In the genomic region with DNA sequence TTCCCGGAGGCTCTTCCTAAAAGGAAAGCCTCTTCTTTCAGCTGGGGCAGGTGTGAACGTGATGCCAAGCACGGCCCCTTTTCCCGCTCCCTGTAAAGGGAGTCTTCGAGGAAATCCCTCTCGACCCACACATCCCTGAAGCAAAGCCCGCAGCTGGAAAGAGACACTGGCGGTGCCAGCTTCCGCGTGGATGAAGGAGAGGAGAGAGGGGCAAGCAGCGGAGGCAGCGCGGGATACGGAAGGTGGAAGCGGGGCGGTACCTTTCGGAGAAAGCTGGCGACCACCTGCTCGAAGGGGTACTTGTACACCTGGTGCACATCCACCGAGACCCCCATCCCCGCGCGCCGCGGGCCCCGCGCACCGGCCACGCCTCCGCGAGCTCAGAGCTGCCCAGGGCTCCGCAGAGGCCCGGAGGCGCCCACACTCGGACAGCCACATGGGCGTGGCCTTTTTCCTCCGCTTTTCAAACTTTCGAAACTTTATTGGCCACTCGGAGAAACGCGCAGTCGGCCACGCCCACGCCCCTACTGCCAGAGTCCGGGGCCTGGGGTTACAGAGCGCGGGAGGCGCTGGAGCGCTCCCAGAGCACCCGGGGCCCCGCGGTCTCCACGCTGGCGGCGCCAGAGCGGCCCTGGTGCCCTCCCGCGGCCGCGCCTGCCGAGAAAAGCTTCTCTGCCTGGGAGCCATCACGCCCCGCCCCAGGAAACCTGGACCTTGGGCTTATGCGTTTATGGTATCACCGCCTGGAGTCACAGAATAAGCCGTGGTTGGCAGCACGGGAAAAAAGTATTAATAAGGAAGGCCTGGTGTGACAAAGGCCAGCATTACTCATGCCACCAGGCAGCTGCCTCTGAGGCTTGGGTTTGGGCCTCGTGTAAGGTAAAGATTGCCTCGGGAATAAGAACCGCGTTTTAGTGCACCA, we compare ENCODE assay signal across 8 cellular contexts. TPM values are rescaled to one million over a fixed set of nuclear protein-coding genes. Genes with fewer than 3 reads are reported as not detected.
DNase-seq lines count a peak whose midpoint lies in the region; ATAC-seq, FAIRE-seq and TF ChIP-seq lines count a peak whose summit lies in the region.

Gene PRELID2, minus strand, starts transcription at position 426 of the 922 bp plus-strand sequence. Its CDS starts 91 bp downstream, at position 335.

- no peaks in the 10 kb centered on the region for H3K9me3 Mint-ChIP-seq in activated CD4-positive, alpha-beta memory T cell treated with anti-CD3 and anti-CD28 coated beads for 36 hours

- H3K18ac ChIP-seq in mesendoderm (ENCODE audit: low read length) = peak within 1 kb of the TSS; percentile 14

- peaks cover 7% of the 10 kb centered on the region for H3K27me3 Mint-ChIP-seq in activated CD4-positive, alpha-beta memory T cell treated with anti-CD3 and anti-CD28 coated beads for 36 hours

- H3K4me2 ChIP-seq in endothelial cell of umbilical vein (ENCODE audit: insufficient read depth, low read length) (peak within 1 kb of the TSS; percentile 88), mesendoderm (ENCODE audit: low read length) (peak within 1 kb of the TSS; percentile 90)

- TF ChIP-seq CTCF in AG10803 (conservative IDR thresholded peaks at IDR 0.05; ENCODE audit: low read length) = no peak
- TF ChIP-seq CTCF in endothelial cell of umbilical vein (IDR thresholded peaks at IDR 0.05; ENCODE audit: extremely low read depth in 1 of 2, insufficient read depth in 1 of 2, low read depth in 1 of 2, low read length in 2 of 2) = no peak

- H3K9ac ChIP-seq in endothelial cell of umbilical vein (replicated peaks; ENCODE audit: extremely low read depth, insufficient read depth, low read length) (peak within 1 kb of the TSS; percentile 66), mesendoderm (ENCODE audit: low read length) (peak within 1 kb of the TSS; percentile 69)

- intact Hi-C loops in activated CD4-positive, alpha-beta memory T cell treated with anti-CD3 and anti-CD28 coated beads for 36 hours (cut with micrococcal nuclease) = loop anchor here (2.0 to 10.0 kb wide), 4 partner anchors 38 to 610 kb away; partner anchors contain the start of genes RBM27, SH3RF2 and TCERG1
- intact Hi-C loops in endothelial cell of umbilical vein (cut with micrococcal nuclease) = loop anchor here (1.0 to 5.0 kb wide), 4 partner anchors 102 to 592 kb away; partner anchors contain the start of gene SH3RF2

- H2AK5ac ChIP-seq in mesendoderm (ENCODE audit: low read length) = no peak within 1 kb of the TSS

- H4K8ac ChIP-seq in mesendoderm (ENCODE audit: low read depth, low read length) = no peak within 1 kb of the TSS

- no peak within 1 kb of the TSS for H3K27ac Mint-ChIP-seq in activated CD4-positive, alpha-beta memory T cell treated with anti-CD3 and anti-CD28 coated beads for 36 hours

- TSS peak; percentile 84 for BruUV-seq in endothelial cell of umbilical vein (replicated peaks; lab: Mats Ljungman, UMichigan)

- H3K36me3 Mint-ChIP-seq in activated CD4-positive, alpha-beta memory T cell treated with anti-CD3 and anti-CD28 coated beads for 36 hours = no peaks in the 10 kb centered on the region

- H3K4ac ChIP-seq in mesendoderm (ENCODE audit: low read depth, low read length) = no peak within 1 kb of the TSS

- FAIRE-seq in endothelial cell of umbilical vein (lab: Jason Lieb, UNC) = peak; percentile 91

- WGBS in mesendoderm (ENCODE audit: extremely low coverage, insufficient coverage, low lambda C conversion rate) = no CpG with 5 or more reads among the region's 71 CpGs

- H2BK5ac ChIP-seq in mesendoderm (ENCODE audit: low read length) = no peak within 1 kb of the TSS

- H4K20me1 ChIP-seq in endothelial cell of umbilical vein (replicated peaks; ENCODE audit: control insufficient read depth, extremely low read depth, insufficient read depth, low read length) = no peaks in the 10 kb centered on the region

- dilution Hi-C loops in endothelial cell of umbilical vein (cut with MboI; ENCODE audit: extremely low pct_ligation_motif_present, low sequenced_read_pairs) = no loop called here

- H2AFZ ChIP-seq in endothelial cell of umbilical vein (ENCODE audit: low read depth, low read length) = peak within 1 kb of the TSS; percentile 76

- H3K79me2 ChIP-seq in endothelial cell of umbilical vein (ENCODE audit: control insufficient read depth, insufficient read depth, low read length) (peaks cover 14% of the 10 kb centered on the region), mesendoderm (ENCODE audit: control insufficient read depth, insufficient read depth, low read length) (no peaks in the 10 kb centered on the region)

- H3K79me1 ChIP-seq in mesendoderm (ENCODE audit: low read length) = no peaks in the 10 kb centered on the region

- POLR2A ChIA-PET in activated CD4-positive, alpha-beta memory T cell treated with anti-CD3 and anti-CD28 coated beads for 36 hours (lab: Charles Lee) = interaction anchor here (0.5 kb wide), 1 partner anchor 21 kb away, joined by 4 read pairs; no protein-coding TSS in a partner anchor
- POLR2A ChIA-PET in endothelial cell of umbilical vein (lab: Charles Lee) = interaction anchor here (0.7 kb wide), 1 partner anchor 139 kb away, joined by 4 read pairs; no protein-coding TSS in a partner anchor

- H3K23ac ChIP-seq in mesendoderm (ENCODE audit: low read length) = no peak within 1 kb of the TSS

- CTCF ChIA-PET in activated CD4-positive, alpha-beta memory T cell treated with anti-CD3 and anti-CD28 coated beads for 36 hours (lab: Charles Lee) = interaction anchor here (0.6 to 4.6 kb wide), 4 partner anchors 9 to 1631 kb away, joined by 3 to 32 read pairs (median 3); no protein-coding TSS in a partner anchor
- CTCF ChIA-PET in endothelial cell of umbilical vein (lab: Charles Lee) = interaction anchor here (0.7 to 3.5 kb wide), 13 partner anchors 9 to 1632 kb away, joined by 3 to 21 read pairs (median 6); no protein-coding TSS in a partner anchor

- H3K4me1 ChIP-seq in endothelial cell of umbilical vein (ENCODE audit: control insufficient read depth, extremely low read depth, insufficient read depth, low read length) = peaks cover 26% of the 10 kb centered on the region
- peaks cover 3% of the 10 kb centered on the region for H3K4me1 ChIP-seq in mesendoderm (ENCODE audit: control insufficient read depth, low read depth, low read length)

- H3K9me3 ChIP-seq in endothelial cell of umbilical vein (replicated peaks; ENCODE audit: control insufficient read depth, insufficient read depth, low read length) = no peaks in the 10 kb centered on the region

- peak; percentile 81 for DNase-seq in AG10803 (ENCODE audit: low read depth)
- DNase-seq in NCI-H524 (lab: John Stamatoyannopoulos, UW) = peak; percentile 73 to 90
- DNase-seq in activated CD4-positive, alpha-beta memory T cell treated with anti-CD3 and anti-CD28 coated beads for 36 hours = peak; percentile 76
- DNase-seq in endothelial cell of umbilical vein (ENCODE audit: low read depth, low spot score) = peak; percentile 87
- peak; percentile 94 for DNase-seq in mesendoderm
- peak; percentile 4 for DNase-seq in stimulated activated CD8-positive, alpha-beta memory T cell treated with anti-CD3 and anti-CD28 coated beads, Interleukin-12 subunit alpha, Interleukin-12 subunit beta, amount 100 ng/mL, for 1 hour (ENCODE audit: low read depth)

- H4K5ac ChIP-seq in mesendoderm (ENCODE audit: low read length) = no peak within 1 kb of the TSS

- H3K9me1 ChIP-seq in endothelial cell of umbilical vein (replicated peaks; ENCODE audit: control insufficient read depth, extremely low read depth, insufficient read depth, low read length) = no peaks in the 10 kb centered on the region

- H3K4me3 Mint-ChIP-seq in activated CD4-positive, alpha-beta memory T cell treated with anti-CD3 and anti-CD28 coated beads for 36 hours = peak within 1 kb of the TSS; percentile 53

- TF ChIP-seq POLR2A in endothelial cell of umbilical vein (IDR thresholded peaks at IDR 0.05; ENCODE audit: low read depth, low read length) = peak; percentile 43

- no peak within 1 kb of the TSS for H2BK120ac ChIP-seq in mesendoderm (ENCODE audit: low read depth, low read length)

- peaks cover 11% of the 10 kb centered on the region for H3K4me1 Mint-ChIP-seq in activated CD4-positive, alpha-beta memory T cell treated with anti-CD3 and anti-CD28 coated beads for 36 hours (ENCODE audit: low read depth)

- H3K27ac ChIP-seq in endothelial cell of umbilical vein (ENCODE audit: insufficient read depth, low read depth, low read length) (peak within 1 kb of the TSS; percentile 65), mesendoderm (ENCODE audit: low read depth, low read length) (no peak within 1 kb of the TSS)

- no peaks in the 10 kb centered on the region for H3K27me3 ChIP-seq in endothelial cell of umbilical vein (ENCODE audit: control insufficient read depth in 2 of 2, insufficient read depth in 2 of 2, low read length in 2 of 2)
- no peaks in the 10 kb centered on the region for H3K27me3 ChIP-seq in mesendoderm (ENCODE audit: insufficient read depth, low read length, poor library complexity)

- H3K4me3 ChIP-seq in AG10803 (ENCODE audit: low read length) (peak within 1 kb of the TSS; percentile 77), endothelial cell of umbilical vein (replicated peaks in 1 of 3; ENCODE audit: insufficient read depth in 1 of 3, low read depth in 1 of 3, low read length in 3 of 3) (peak within 1 kb of the TSS; percentile 60 to 79 (median 69)), mesendoderm (ENCODE audit: low read length) (peak within 1 kb of the TSS; percentile 50)

- H2BK15ac ChIP-seq in mesendoderm (replicated peaks; ENCODE audit: low read depth) = no peak within 1 kb of the TSS

- ATAC-seq in GM19023 (IDR thresholded peaks at IDR 0.05; ENCODE audit: unreplicated experiment) (peak; percentile 90), HG03135 (IDR thresholded peaks at IDR 0.05; ENCODE audit: unreplicated experiment) (peak; percentile 71)

- H3K56ac ChIP-seq in mesendoderm (ENCODE audit: low read length) = peak within 1 kb of the TSS; percentile 88

- no peaks in the 10 kb centered on the region for H3K36me3 ChIP-seq in endothelial cell of umbilical vein (ENCODE audit: control insufficient read depth in 2 of 2, extremely low read depth in 1 of 2, insufficient read depth in 2 of 2, low read length in 2 of 2)
- H3K36me3 ChIP-seq in mesendoderm (ENCODE audit: control insufficient read depth, insufficient read depth, low read length) = no peaks in the 10 kb centered on the region

TF ChIP-seq in endothelial cell of umbilical vein, 7 proteins besides CTCF, POLR2A, EP300 and RAD21 (continues in another document):
- TF ChIP-seq GATA2 (IDR thresholded peaks at IDR 0.05; ENCODE audit: insufficient read depth, insufficient read length, low read depth, low read length) = no peak

RNA-seq across cellular contexts. Expression of gene PRELID2, which starts in this region (rescaled TPM):
- total RNA-seq in activated CD4-positive, alpha-beta memory T cell treated with anti-CD3 and anti-CD28 coated beads for 36 hours = 1 to 10 TPM; 3.8 to 4.3 TPM
- 14.9 and 16.4 TPM in 2 replicates for total RNA-seq in endothelial cell of umbilical vein
- 3.2 and 3.5 TPM in 2 replicates for polyA plus RNA-seq in endothelial cell of umbilical vein
- polyA plus RNA-seq in endothelial cell of umbilical vein (2011; cell fraction: cytosol; rRNA removed) = 7.1 and 7.7 TPM in 2 replicates
- 8.1 and 11.1 TPM in 2 replicates for polyA plus RNA-seq in endothelial cell of umbilical vein (2011; cell fraction: nucleus; rRNA removed)
- polyA plus RNA-seq in endothelial cell of umbilical vein (2012) = 7.0 and 9.6 TPM in 2 replicates
- polyA minus RNA-seq in endothelial cell of umbilical vein = 14.3 and 25.0 TPM in 2 replicates
- 0.72 TPM for polyA minus RNA-seq in endothelial cell of umbilical vein (2011; cell fraction: cytosol; rRNA and poly(A)+ RNA removed)
- 60.2 and 76.4 TPM in 2 replicates for polyA minus RNA-seq in endothelial cell of umbilical vein (2011; cell fraction: nucleus; rRNA and poly(A)+ RNA removed)
- 4.7 TPM for polyA plus RNA-seq in mesendoderm (2013, experiment 1 of 2)
- 4.5 TPM for polyA plus RNA-seq in mesendoderm (2013, experiment 2 of 2)

Comparison
In these comparisons a context has a peak if more than half of its experiments do, and no peak if none do; other contexts are left out.
1. DNase-seq: peak in every context shown above with its lines; median percentile 94 in mesendoderm; 87 in endothelial cell of umbilical vein; 82 in NCI-H524; 81 in AG10803; 76 in activated CD4-positive, alpha-beta memory T cell treated with anti-CD3 and anti-CD28 coated beads for 36 hours; 4 in stimulated activated CD8-positive, alpha-beta memory T cell treated with anti-CD3 and anti-CD28 coated beads, Interleukin-12 subunit alpha, Interleukin-12 subunit beta, amount 100 ng/mL, for 1 hour.